Comparison of ENCODE assay signal across 1 cellular context in the genomic region with DNA sequence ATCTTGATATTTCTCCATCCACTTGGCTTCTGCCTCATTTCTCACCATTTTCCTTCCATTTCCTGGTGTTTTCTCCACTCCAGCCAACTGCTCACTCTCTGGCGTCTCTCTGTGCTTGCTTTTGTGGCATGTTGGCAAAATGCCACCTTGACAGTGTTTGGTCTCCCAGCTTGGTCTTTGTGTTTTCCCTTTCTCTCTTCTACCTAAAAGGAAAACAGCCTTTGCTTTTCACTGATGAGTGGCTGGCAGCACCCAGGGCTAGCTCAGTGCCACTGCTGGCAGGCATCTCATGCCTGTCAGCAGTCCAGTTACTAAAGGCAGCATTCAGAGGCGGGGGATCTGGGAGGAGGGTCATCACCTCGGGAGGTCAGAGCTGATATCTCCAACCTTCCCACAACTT.
TF ChIP-seq lines count a peak whose summit lies in the region.

No MANE protein-coding gene starts in this region.

TF ChIP-seq in IMR-90, 13 proteins besides CTCF, POLR2A, EP300 and RAD21 (continued from another document):
- TF ChIP-seq CEBPB (IDR thresholded peaks at IDR 0.05; ENCODE audit: low read depth, low read length) = no peak
- TF ChIP-seq, protein P1, sequence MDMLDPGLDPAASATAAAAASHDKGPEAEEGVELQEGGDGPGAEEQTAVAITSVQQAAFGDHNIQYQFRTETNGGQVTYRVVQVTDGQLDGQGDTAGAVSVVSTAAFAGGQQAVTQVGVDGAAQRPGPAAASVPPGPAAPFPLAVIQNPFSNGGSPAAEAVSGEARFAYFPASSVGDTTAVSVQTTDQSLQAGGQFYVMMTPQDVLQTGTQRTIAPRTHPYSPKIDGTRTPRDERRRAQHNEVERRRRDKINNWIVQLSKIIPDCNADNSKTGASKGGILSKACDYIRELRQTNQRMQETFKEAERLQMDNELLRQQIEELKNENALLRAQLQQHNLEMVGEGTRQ (IDR thresholded peaks at IDR 0.05; ENCODE audit: low read depth, low read length) = no peak
